Comparison of ENCODE assay signal across 9 cellular contexts in the genomic region with DNA sequence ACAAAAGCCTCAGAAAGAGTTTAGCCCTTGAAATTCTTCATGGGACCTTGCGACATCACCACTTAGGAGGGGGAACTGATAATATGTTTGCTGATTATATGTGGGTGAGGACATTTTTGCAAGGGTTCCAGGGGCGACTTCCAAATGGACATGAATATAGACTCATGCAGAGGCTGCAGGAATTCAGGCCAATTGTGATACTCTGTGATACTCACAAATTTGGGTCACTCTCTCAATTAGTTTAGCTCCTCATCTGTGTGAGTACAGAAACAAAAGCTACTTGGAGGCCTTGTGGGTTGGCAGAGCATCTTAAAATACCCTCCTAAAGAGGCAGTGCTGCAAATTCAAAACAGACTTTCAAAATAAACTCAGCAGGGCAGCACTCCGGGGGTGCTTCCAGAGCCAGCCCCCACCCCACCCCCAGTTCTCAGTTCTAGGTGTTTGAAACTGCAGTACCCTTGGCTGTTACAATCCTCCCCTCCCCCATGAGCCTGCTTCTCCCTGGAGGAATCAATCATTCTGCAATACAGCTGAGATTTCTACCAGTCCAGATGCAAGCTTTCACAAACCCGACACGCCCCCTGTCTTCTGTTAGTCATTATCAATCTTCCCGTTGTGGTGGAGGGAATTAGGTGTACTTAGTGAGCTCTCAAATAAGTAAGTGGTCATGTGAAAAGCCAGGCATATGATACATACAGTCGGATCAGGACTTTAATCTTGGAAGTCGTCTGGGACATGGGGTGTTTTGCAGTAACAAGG.
DNase-seq lines count a peak whose midpoint lies in the region; ATAC-seq and TF ChIP-seq lines count a peak whose summit lies in the region.
"Had no signal": no experiment of that assay in that cellular context is flagged by ENCODE, and none has a peak within 500 bp of the region (broad histone marks: within the 10 kb centered on the region; RNA-seq: fewer than 3 reads in every experiment).

No MANE protein-coding gene starts in this region.

- peak overlapping the region in 6 of 10 donors; percentile 15 to 32 (median 24) for H3K27ac ChIP-seq in heart right ventricle

- ATAC-seq in GM19324 (IDR thresholded peaks at IDR 0.05; ENCODE audit: low FRiP score, unreplicated experiment) (peak; percentile 49), heart right ventricle (peak in 7 of 8 donors; percentile 44 to 66 (median 62)), HG02840 (IDR thresholded peaks at IDR 0.05; ENCODE audit: low FRiP score, unreplicated experiment) (no peak)

- WGBS in heart right ventricle, 2 donors = 29 to 30% methylated on average over 8 of the region's 8 CpGs

- no peaks in the 10 kb centered on the region for H3K9me3 ChIP-seq in heart right ventricle

- H3K4me3 ChIP-seq in heart right ventricle = peak overlapping the region in 1 of 10 donors; percentile 3

- H3K27me3 ChIP-seq in heart right ventricle = no peaks in the 10 kb centered on the region

- H3K36me3 ChIP-seq in heart right ventricle = no peaks in the 10 kb centered on the region

- intact Hi-C loops in heart right ventricle (cut with DNase I) = loop anchor here in 1 of 10 donors (10.0 kb wide), 1 partner anchor 70 kb away; no protein-coding TSS in a partner anchor

- peak in 4 of 9 donors; percentile 19 to 43 (median 27) for TF ChIP-seq CTCF in heart right ventricle (IDR thresholded peaks at IDR 0.05)

- peak; percentile 46 for DNase-seq in Ammon's horn (ENCODE audit: low spot score)
- DNase-seq in HPDE6-E6E7 (ENCODE audit: extremely low spot score) = peak; percentile 59
- peak; percentile 30 for DNase-seq in SW480 (ENCODE audit: low spot score)
- DNase-seq in heart right ventricle = no peak
- DNase-seq in stimulated activated CD4-positive, alpha-beta T cell treated with anti-CD3 and anti-CD28 coated beads, TNF-alpha, amount 100 ng/mL, for 48 hours (ENCODE audit: low read depth in 3 of 3) = peak in 2 of 3 donors; percentile 15 to 27
- DNase-seq in KG1 (lab: John Stamatoyannopoulos, UW) = no peak
- DNase-seq: stimulated activated naive B cell treated with anti-CD40 and anti-IgM and Interleukin-4, amounts not matched to agents 10 μg/mL and 1 μg/mL and 100 μg/mL, for 72 hours had no signal

- peaks cover 0 to 38% (median 24%) of the 10 kb centered on the region in 9 donors for H3K4me1 ChIP-seq in heart right ventricle

Comparison
In these comparisons a context has a peak if more than half of its experiments do, and no peak if none do; other contexts are left out.
1. DNase-seq: peak in Ammon's horn (single experiment), HPDE6-E6E7 (single experiment), SW480 (single experiment) and stimulated activated CD4-positive, alpha-beta T cell treated with anti-CD3 and anti-CD28 coated beads, TNF-alpha, amount 100 ng/mL, for 48 hours (2 of 3); none in heart right ventricle (0 of 2) and KG1 (single experiment).